10 cellular contexts compared by ENCODE assay signal in genomic region chr4:55399581-55399980, GRCh38. TPM values are rescaled to one million over a fixed set of nuclear protein-coding genes. Genes with fewer than 3 reads are reported as not detected.
DNase-seq lines count a peak whose midpoint lies in the region; ATAC-seq and TF ChIP-seq lines count a peak whose summit lies in the region.
"Had no signal": no experiment of that assay in that cellular context is flagged by ENCODE, and none has a peak within 500 bp of the region (broad histone marks: within the 10 kb centered on the region; RNA-seq: fewer than 3 reads in every experiment).

No MANE protein-coding gene starts in this region.

- H3K9ac ChIP-seq in BLaER1 treated with 17β-estradiol and CSF1 and Interleukin-3, amounts not matched to agents 10 nM and 100 nM: peak overlapping the region in 3 of 11 experiments; percentile 96 to 99 (median 98); a peak in 5 of 22 replicates
- peak overlapping the region; percentile 96 for H3K9ac ChIP-seq in Loucy (ENCODE audit: low read depth, low read length, poor library complexity, severe bottlenecking)

- BruUV-seq in MCF 10A (replicated peaks; lab: Mats Ljungman, UMichigan): no TSS peak

- H3K4me3 Mint-ChIP-seq in MCF 10A (ENCODE audit: unreplicated experiment): peak overlapping the region; percentile 93
- peak overlapping the region in 8 of 10 donors; percentile 50 to 93 (median 70) for H3K4me3 Mint-ChIP-seq in naive thymus-derived CD8-positive, alpha-beta T cell

- ATAC-seq in naive thymus-derived CD8-positive, alpha-beta T cell: no peak
- ATAC-seq in left colon (no peak), GM18868 (IDR thresholded peaks at IDR 0.05; ENCODE audit: unreplicated experiment) (no peak)
- ATAC-seq: body of pancreas had no signal

- H3K4me1 Mint-ChIP-seq in MCF 10A (ENCODE audit: insufficient read depth, unreplicated experiment): peaks cover 34% of the 10 kb centered on the region
- H3K4me1 Mint-ChIP-seq in naive thymus-derived CD8-positive, alpha-beta T cell: peaks cover 21 to 59% (median 52%) of the 10 kb centered on the region in 4 donors

- no peaks in the 10 kb centered on the region for H3K9me3 Mint-ChIP-seq in MCF 10A (ENCODE audit: unreplicated experiment)
- H3K9me3 Mint-ChIP-seq in naive thymus-derived CD8-positive, alpha-beta T cell: no peaks in the 10 kb centered on the region

- no peaks in the 10 kb centered on the region for H3K9me3 ChIP-seq in BLaER1 treated with 17β-estradiol and CSF1 and Interleukin-3, amounts not matched to agents 10 nM and 100 nM (replicated peaks in 1 of 11)
- no peaks in the 10 kb centered on the region for H3K9me3 ChIP-seq in Loucy (ENCODE audit: insufficient read depth, low read depth, low read length)
- H3K9me3 ChIP-seq: body of pancreas had no signal

- no peaks in the 10 kb centered on the region for H3K27me3 Mint-ChIP-seq in MCF 10A (ENCODE audit: insufficient read depth, unreplicated experiment)
- H3K27me3 Mint-ChIP-seq in naive thymus-derived CD8-positive, alpha-beta T cell: no peaks in the 10 kb centered on the region

- peaks cover 75% of the 10 kb centered on the region for H3K79me2 ChIP-seq in Loucy (ENCODE audit: insufficient read depth, low read length)

- H3K36me3 Mint-ChIP-seq in MCF 10A (ENCODE audit: insufficient read depth, unreplicated experiment): peaks cover 81% of the 10 kb centered on the region
- peaks cover 0 to 38% (median 0%) of the 10 kb centered on the region in 3 donors for H3K36me3 Mint-ChIP-seq in naive thymus-derived CD8-positive, alpha-beta T cell

- H3K27me3 ChIP-seq in BLaER1 treated with 17β-estradiol and CSF1 and Interleukin-3, amounts not matched to agents 10 nM and 100 nM: no peaks in the 10 kb centered on the region
- peaks cover 4% of the 10 kb centered on the region for H3K27me3 ChIP-seq in Loucy (ENCODE audit: insufficient read depth, low read length, poor library complexity, severe bottlenecking)
- H3K27me3 ChIP-seq: body of pancreas had no signal

- intact Hi-C loops in MCF 10A (cut with micrococcal nuclease) (loop anchor here (5.0 kb wide), 2 partner anchors 148 to 468 kb away; partner anchors contain the start of gene CLOCK), left colon (cut with DNase I, micrococcal nuclease) (no loop called here)

- H3K36me3 ChIP-seq in BLaER1 treated with 17β-estradiol and CSF1 and Interleukin-3, amounts not matched to agents 10 nM and 100 nM: peaks cover 33 to 73% (median 62%) of the 10 kb centered on the region in 11 experiments
- H3K36me3 ChIP-seq in Loucy (ENCODE audit: insufficient read depth, low read length): peaks cover 8% of the 10 kb centered on the region

- H3K4me2 ChIP-seq in BLaER1 treated with 17β-estradiol and CSF1 and Interleukin-3, amounts not matched to agents 10 nM and 100 nM: peak overlapping the region; percentile 92 to 99 (median 95)
- peak overlapping the region; percentile 95 for H3K4me2 ChIP-seq in Loucy (ENCODE audit: low read depth, low read length, poor library complexity, severe bottlenecking)

- H3F3A ChIP-seq in Loucy (ENCODE audit: low read depth): no peaks in the 10 kb centered on the region

- H4K20me1 ChIP-seq in BLaER1 treated with 17β-estradiol and CSF1 and Interleukin-3, amounts not matched to agents 10 nM and 100 nM: peaks cover 70 to 86% (median 80%) of the 10 kb centered on the region in 11 experiments
- peaks cover 62% of the 10 kb centered on the region for H4K20me1 ChIP-seq in Loucy (ENCODE audit: insufficient read depth, low read length, poor library complexity, severe bottlenecking)

- POLR2A ChIA-PET in MCF 10A (lab: Yijun Ruan, JAX): interaction anchor here (0.6 to 8.8 kb wide), 8 partner anchors 9 to 362 kb away, joined by 3 to 387 read pairs (median 12); partner anchors contain the start of genes NMU and SRD5A3
- POLR2A ChIA-PET in naive thymus-derived CD8-positive, alpha-beta T cell (lab: Charles Lee): no interaction called here

- H3K9me2 ChIP-seq in Loucy (replicated peaks; ENCODE audit: low read depth, low read length): no peaks in the 10 kb centered on the region

- H2AFZ ChIP-seq in Loucy (ENCODE audit: low read length): no peak overlapping the region

- DNase-seq in MCF 10A (ENCODE audit: unreplicated experiment) (no peak), cortex of kidney (lab: John Stamatoyannopoulos, UW) (no peak), kidney tubule cell (ENCODE audit: low spot score) (no peak), left colon (no peak)
- DNase-seq in naive thymus-derived CD8-positive, alpha-beta T cell: no peak
- DNase-seq: GF-D8 had no signal

- H3K27ac ChIP-seq in BLaER1 treated with 17β-estradiol and CSF1 and Interleukin-3, amounts not matched to agents 10 nM and 100 nM: peak overlapping the region in 4 of 11 experiments; percentile 20 to 99 (median 96); a peak in 5 of 22 replicates

- peaks cover 23 to 54% (median 33%) of the 10 kb centered on the region in 10 experiments for H3K4me1 ChIP-seq in BLaER1 treated with 17β-estradiol and CSF1 and Interleukin-3, amounts not matched to agents 10 nM and 100 nM
- peaks cover 35% of the 10 kb centered on the region for H3K4me1 ChIP-seq in Loucy (ENCODE audit: insufficient read depth, low read length, poor library complexity, severe bottlenecking)

- peak overlapping the region in 8 of 10 experiments; percentile 40 to 100 (median 94); a peak in 13 of 20 replicates for H3K4me3 ChIP-seq in BLaER1 treated with 17β-estradiol and CSF1 and Interleukin-3, amounts not matched to agents 10 nM and 100 nM
- peak overlapping the region; percentile 100 for H3K4me3 ChIP-seq in Loucy (ENCODE audit: low read length, poor library complexity, severe bottlenecking)

- CTCF ChIA-PET in MCF 10A (lab: Yijun Ruan, JAX): interaction anchor here (0.6 to 2.7 kb wide), 8 partner anchors 11 to 425 kb away, joined by 3 to 37 read pairs (median 3); partner anchors contain the start of gene SRD5A3

- peak overlapping the region; percentile 98 for H3K27ac Mint-ChIP-seq in MCF 10A (ENCODE audit: low read depth, unreplicated experiment)
- peak overlapping the region in 3 of 10 donors; percentile 2 to 12 (median 5) for H3K27ac Mint-ChIP-seq in naive thymus-derived CD8-positive, alpha-beta T cell

- TF ChIP-seq CTCF in Loucy (conservative IDR thresholded peaks at IDR 0.05; ENCODE audit: low read length): no peak
- no peak for TF ChIP-seq CTCF in MCF 10A (IDR thresholded peaks at IDR 0.05; ENCODE audit: unreplicated experiment)

RNA-seq across cellular contexts. Expression of gene TMEM165, which starts 3.8 kb away (rescaled TPM):
- 110 and 119 TPM in 2 replicates for total RNA-seq in MCF 10A (2022)
- total RNA-seq in naive thymus-derived CD8-positive, alpha-beta T cell: 10 to 100 TPM; 62.5 to 63.3 TPM
- 10 to 100 TPM; 16.0 to 32.7 (median 25.9) TPM for polyA plus RNA-seq in naive thymus-derived CD8-positive, alpha-beta T cell
- 10 to 100 TPM; 65.8 to 71.9 TPM for total RNA-seq in left colon

RNA-seq across cellular contexts. Expression of gene SRD5A3, which starts 53.5 kb away (rescaled TPM):
- total RNA-seq in MCF 10A (2022) (18.9 and 26.1 TPM in 2 replicates), left colon (10 to 100 TPM; 14.1 to 16.2 TPM)
- total RNA-seq in naive thymus-derived CD8-positive, alpha-beta T cell: 1 to 10 TPM; 3.2 to 5.7 TPM
- polyA plus RNA-seq in naive thymus-derived CD8-positive, alpha-beta T cell: 10 to 100 TPM in 2 of 3 donors, 1 to 10 TPM in 1; 7.5 to 14.8 (median 12.8) TPM
